ENCODE assay signal across 12 cellular contexts in the genomic region with DNA sequence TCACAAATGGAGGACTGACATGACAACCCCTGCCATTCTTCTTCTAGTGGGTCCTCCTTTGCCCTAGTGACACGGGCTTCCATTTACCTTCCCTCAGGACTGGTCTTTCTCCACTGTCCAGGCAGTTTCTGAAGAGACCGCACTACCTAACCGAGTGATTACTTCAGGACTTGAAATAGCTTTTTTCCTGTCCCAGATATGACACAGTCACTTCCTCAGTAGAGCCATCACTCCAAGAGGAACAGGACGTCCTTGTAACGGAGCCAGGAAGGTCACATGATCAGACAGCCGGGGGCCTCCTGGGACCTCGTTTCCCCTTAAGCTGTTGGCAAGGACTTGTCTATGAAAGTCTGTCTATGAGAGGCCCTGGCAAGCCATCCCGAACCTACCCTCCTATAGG.
DNase-seq lines count a peak whose midpoint lies in the region; ATAC-seq, FAIRE-seq and TF ChIP-seq lines count a peak whose summit lies in the region.
"Had no signal": no experiment of that assay in that cellular context is flagged by ENCODE, and none has a peak within 500 bp of the region (broad histone marks: within the 10 kb centered on the region; RNA-seq: fewer than 3 reads in every experiment).

No MANE protein-coding gene starts in this region.

- H3K36me3 ChIP-seq in BLaER1 treated with 17β-estradiol and CSF1 and Interleukin-3, amounts not matched to agents 10 nM and 100 nM, result no peaks in the 10 kb centered on the region
- no peaks in the 10 kb centered on the region for H3K36me3 ChIP-seq in SK-N-MC (ENCODE audit: insufficient read depth, low read length)
- H3K36me3 ChIP-seq in pancreas, result no peaks in the 10 kb centered on the region
- H3K36me3 ChIP-seq: WERI-Rb-1 had no signal

- peak overlapping the region; percentile 19 to 77 (median 73); a peak in 20 of 22 replicates for H3K9ac ChIP-seq in BLaER1 treated with 17β-estradiol and CSF1 and Interleukin-3, amounts not matched to agents 10 nM and 100 nM
- no peak overlapping the region for H3K9ac ChIP-seq in SK-N-MC (ENCODE audit: insufficient read length)

- H3K9me3 Mint-ChIP-seq in T-helper 2 cell treated with Interferon-gamma antibody and Interleukin-4, amounts not matched to agents 5 μg/mL and 100 μg/mL, for 36 hours, result no peaks in the 10 kb centered on the region

- intact Hi-C loops in pancreas (cut with DNase I), result no loop called here

- peaks cover 7 to 26% (median 21%) of the 10 kb centered on the region in 11 experiments; a peak in 21 of 22 replicates for H3K9me3 ChIP-seq in BLaER1 treated with 17β-estradiol and CSF1 and Interleukin-3, amounts not matched to agents 10 nM and 100 nM (replicated peaks in 1 of 11)
- H3K9me3 ChIP-seq in SK-N-MC (ENCODE audit: low read depth, low read length) (no peaks in the 10 kb centered on the region), pancreas (no peaks in the 10 kb centered on the region)

- peaks cover 13% of the 10 kb centered on the region for H3K27me3 Mint-ChIP-seq in T-helper 2 cell treated with Interferon-gamma antibody and Interleukin-4, amounts not matched to agents 5 μg/mL and 100 μg/mL, for 36 hours (ENCODE audit: low read depth)

- no peak for FAIRE-seq in pancreas (lab: Jason Lieb, UNC)
- FAIRE-seq: astrocyte, keratinocyte had no signal

- peaks cover 33 to 90% (median 78%) of the 10 kb centered on the region in 10 experiments for H3K4me1 ChIP-seq in BLaER1 treated with 17β-estradiol and CSF1 and Interleukin-3, amounts not matched to agents 10 nM and 100 nM
- H3K4me1 ChIP-seq in pancreas, result peaks cover 0 to 3% (median 0%) of the 10 kb centered on the region in 3 donors

- no peak overlapping the region for H3K27ac Mint-ChIP-seq in T-helper 2 cell treated with Interferon-gamma antibody and Interleukin-4, amounts not matched to agents 5 μg/mL and 100 μg/mL, for 36 hours
- H3K27ac Mint-ChIP-seq: CD8-positive, alpha-beta T cell had no signal

- no peaks in the 10 kb centered on the region for H3K4me1 Mint-ChIP-seq in T-helper 2 cell treated with Interferon-gamma antibody and Interleukin-4, amounts not matched to agents 5 μg/mL and 100 μg/mL, for 36 hours (ENCODE audit: low read depth)

- TF ChIP-seq CTCF in pancreas (IDR thresholded peaks at IDR 0.05), result no peak

- peak overlapping the region in 8 of 10 experiments; percentile 6 to 51 (median 38); a peak in 15 of 20 replicates for H3K4me3 ChIP-seq in BLaER1 treated with 17β-estradiol and CSF1 and Interleukin-3, amounts not matched to agents 10 nM and 100 nM
- H3K4me3 ChIP-seq in SK-N-MC, result peak overlapping the region; percentile 28
- no peak overlapping the region for H3K4me3 ChIP-seq in pancreas

- H4K20me1 ChIP-seq in BLaER1 treated with 17β-estradiol and CSF1 and Interleukin-3, amounts not matched to agents 10 nM and 100 nM, result no peaks in the 10 kb centered on the region

- H3K4me3 Mint-ChIP-seq in T-helper 2 cell treated with Interferon-gamma antibody and Interleukin-4, amounts not matched to agents 5 μg/mL and 100 μg/mL, for 36 hours, result no peak overlapping the region
- H3K4me3 Mint-ChIP-seq: CD8-positive, alpha-beta T cell had no signal

- peak overlapping the region; percentile 72 to 92 (median 86) for H3K27ac ChIP-seq in BLaER1 treated with 17β-estradiol and CSF1 and Interleukin-3, amounts not matched to agents 10 nM and 100 nM
- peak overlapping the region; percentile 52; the same call in 1 of the 2 replicates for H3K27ac ChIP-seq in SK-N-MC
- peak overlapping the region in 2 of 4 donors; percentile 41 for H3K27ac ChIP-seq in pancreas
- H3K27ac ChIP-seq: WERI-Rb-1 had no signal

- 57 to 59% methylated on average over 8 of the region's 8 CpGs for WGBS in pancreas, 2 donors

- peak overlapping the region; percentile 80 to 96 (median 89) for H3K4me2 ChIP-seq in BLaER1 treated with 17β-estradiol and CSF1 and Interleukin-3, amounts not matched to agents 10 nM and 100 nM

- peak in 3 of 4 donors; percentile 65 to 78 (median 70) for ATAC-seq in pancreas
- no peak for ATAC-seq in GM18909 (IDR thresholded peaks at IDR 0.05; ENCODE audit: poor library complexity, unreplicated experiment)
- ATAC-seq: CD8-positive, alpha-beta T cell had no signal

- H3K27me3 ChIP-seq in BLaER1 treated with 17β-estradiol and CSF1 and Interleukin-3, amounts not matched to agents 10 nM and 100 nM, result no peaks in the 10 kb centered on the region
- H3K27me3 ChIP-seq in pancreas, result no peaks in the 10 kb centered on the region

- no peaks in the 10 kb centered on the region for H3K36me3 Mint-ChIP-seq in T-helper 2 cell treated with Interferon-gamma antibody and Interleukin-4, amounts not matched to agents 5 μg/mL and 100 μg/mL, for 36 hours (ENCODE audit: low read depth)
- H3K36me3 Mint-ChIP-seq: CD8-positive, alpha-beta T cell had no signal

- DNase-seq in SK-N-MC (ENCODE audit: low read depth, low spot score) (no peak), globus pallidus (ENCODE audit: low spot score) (peak; percentile 67), pancreas (peak in 3 of 6 donors; percentile 28 to 63 (median 39)), ecto neural progenitor cell (ENCODE audit: low spot score) (no peak), COLO829 (ENCODE audit: low spot score) (no peak)
- no peak for DNase-seq in T-helper 2 cell treated with Interferon-gamma antibody and Interleukin-4, amounts not matched to agents 5 μg/mL and 100 μg/mL, for 36 hours (ENCODE audit: low spot score)
- DNase-seq: CD8-positive, alpha-beta T cell; WERI-Rb-1 had no signal

Comparison
In these comparisons a context has a peak if more than half of its experiments do, and no peak if none do; other contexts are left out.
1. H3K4me3 ChIP-seq: peak in BLaER1 treated with 17β-estradiol and CSF1 and Interleukin-3, amounts not matched to agents 10 nM and 100 nM (8 of 10) and SK-N-MC (single experiment); none in pancreas (0 of 4).